2 cellular contexts compared by ENCODE assay signal in genomic region chr1:170687625-170688024, GRCh38.
TF ChIP-seq lines count a peak whose summit lies in the region.

No MANE protein-coding gene starts in this region.

TF ChIP-seq in SK-N-SH, 30 proteins besides CTCF, POLR2A, EP300 and RAD21 (continued from another document):
- TF ChIP-seq SIN3A (IDR thresholded peaks at IDR 0.05; ENCODE audit: borderline replicate concordance, low read depth, low read length) (no peak), EZH2phosphoT487 (IDR thresholded peaks at IDR 0.05; ENCODE audit: borderline replicate concordance, low read depth) (no peak), TCF12 (IDR thresholded peaks at IDR 0.05) (peak; percentile 46)
- TF ChIP-seq, protein P1, sequence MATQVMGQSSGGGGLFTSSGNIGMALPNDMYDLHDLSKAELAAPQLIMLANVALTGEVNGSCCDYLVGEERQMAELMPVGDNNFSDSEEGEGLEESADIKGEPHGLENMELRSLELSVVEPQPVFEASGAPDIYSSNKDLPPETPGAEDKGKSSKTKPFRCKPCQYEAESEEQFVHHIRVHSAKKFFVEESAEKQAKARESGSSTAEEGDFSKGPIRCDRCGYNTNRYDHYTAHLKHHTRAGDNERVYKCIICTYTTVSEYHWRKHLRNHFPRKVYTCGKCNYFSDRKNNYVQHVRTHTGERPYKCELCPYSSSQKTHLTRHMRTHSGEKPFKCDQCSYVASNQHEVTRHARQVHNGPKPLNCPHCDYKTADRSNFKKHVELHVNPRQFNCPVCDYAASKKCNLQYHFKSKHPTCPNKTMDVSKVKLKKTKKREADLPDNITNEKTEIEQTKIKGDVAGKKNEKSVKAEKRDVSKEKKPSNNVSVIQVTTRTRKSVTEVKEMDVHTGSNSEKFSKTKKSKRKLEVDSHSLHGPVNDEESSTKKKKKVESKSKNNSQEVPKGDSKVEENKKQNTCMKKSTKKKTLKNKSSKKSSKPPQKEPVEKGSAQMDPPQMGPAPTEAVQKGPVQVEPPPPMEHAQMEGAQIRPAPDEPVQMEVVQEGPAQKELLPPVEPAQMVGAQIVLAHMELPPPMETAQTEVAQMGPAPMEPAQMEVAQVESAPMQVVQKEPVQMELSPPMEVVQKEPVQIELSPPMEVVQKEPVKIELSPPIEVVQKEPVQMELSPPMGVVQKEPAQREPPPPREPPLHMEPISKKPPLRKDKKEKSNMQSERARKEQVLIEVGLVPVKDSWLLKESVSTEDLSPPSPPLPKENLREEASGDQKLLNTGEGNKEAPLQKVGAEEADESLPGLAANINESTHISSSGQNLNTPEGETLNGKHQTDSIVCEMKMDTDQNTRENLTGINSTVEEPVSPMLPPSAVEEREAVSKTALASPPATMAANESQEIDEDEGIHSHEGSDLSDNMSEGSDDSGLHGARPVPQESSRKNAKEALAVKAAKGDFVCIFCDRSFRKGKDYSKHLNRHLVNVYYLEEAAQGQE (IDR thresholded peaks at IDR 0.05; ENCODE audit: low read depth, low read length): no peak

TF ChIP-seq in SK-N-SH treated with all-trans-retinoic acid at 6 μM for 48 hours, 23 proteins besides CTCF, POLR2A, EP300 and RAD21 (continued from another document):
- no peak for TF ChIP-seq PATZ1 (CRISPR knock-in tag; IDR thresholded peaks at IDR 0.05; ENCODE audit: borderline replicate concordance)
- TF ChIP-seq ZFP3 (CRISPR knock-in tag; IDR thresholded peaks at IDR 0.05): no peak
- no peak for TF ChIP-seq ESRRG (CRISPR knock-in tag; IDR thresholded peaks at IDR 0.05)
- TF ChIP-seq ZNF8 (CRISPR knock-in tag; IDR thresholded peaks at IDR 0.05): no peak
- no peak for TF ChIP-seq ZFP30 (CRISPR knock-in tag; IDR thresholded peaks at IDR 0.05)
- no peak for TF ChIP-seq ARNTL (CRISPR knock-in tag; IDR thresholded peaks at IDR 0.05; ENCODE audit: borderline replicate concordance, low read depth)
- no peak for TF ChIP-seq ISL1 (CRISPR knock-in tag; IDR thresholded peaks at IDR 0.05)
- no peak for TF ChIP-seq CSDC2 (CRISPR knock-in tag; IDR thresholded peaks at IDR 0.05)
TF ChIP-seq in SK-N-SH treated with all-trans-retinoic acid at 6 μM for 48 hours: peak in this region for 0.
